In the genomic region with DNA sequence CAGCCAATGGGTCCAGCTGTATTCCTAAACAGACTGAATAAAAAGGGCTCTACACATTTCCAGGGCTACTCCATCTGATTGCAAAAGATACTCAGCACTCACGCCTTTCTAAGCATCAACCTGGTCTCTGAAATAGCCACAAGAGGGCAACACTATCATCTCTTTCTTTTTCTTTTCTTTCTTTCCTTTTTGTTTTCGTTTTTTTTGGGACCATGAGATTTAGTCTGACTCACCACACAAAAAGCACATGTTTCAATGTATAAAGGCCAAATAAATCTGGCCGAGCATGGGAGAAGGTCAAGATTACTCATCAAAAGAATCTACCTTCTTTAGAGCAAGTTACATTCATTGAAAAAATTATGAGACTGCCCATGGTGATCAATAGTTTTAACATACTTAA, we compare ENCODE assay signal across 10 cellular contexts.
DNase-seq lines count a peak whose midpoint lies in the region; ATAC-seq and TF ChIP-seq lines count a peak whose summit lies in the region.
"Had no signal": no experiment of that assay in that cellular context is flagged by ENCODE, and none has a peak within 500 bp of the region (broad histone marks: within the 10 kb centered on the region; RNA-seq: fewer than 3 reads in every experiment).

No MANE protein-coding gene starts in this region.

- intact Hi-C loops in PC-3 (cut with micrococcal nuclease) (loop anchor here (1.0 to 5.0 kb wide), 7 partner anchors 81 to 782 kb away; no protein-coding TSS in a partner anchor), testis (cut with DNase I; ENCODE audit: low total_unique reads) (no loop called here)

- no peak overlapping the region for H3K4me3 ChIP-seq in PC-3 (ENCODE audit: low read length)
- H3K4me3 ChIP-seq in fibroblast of villous mesenchyme (ENCODE audit: low read depth, low read length), result no peak overlapping the region
- no peak overlapping the region for H3K4me3 ChIP-seq in testis
- H3K4me3 ChIP-seq: BLaER1 had no signal

- no peaks in the 10 kb centered on the region for H3K79me2 ChIP-seq in PC-3 (ENCODE audit: low read length)

- peak; percentile 76 for TF ChIP-seq CTCF in PC-3 (conservative IDR thresholded peaks at IDR 0.05; ENCODE audit: low read depth, low read length)
- TF ChIP-seq CTCF in fibroblast of villous mesenchyme (IDR thresholded peaks at IDR 0.05; ENCODE audit: insufficient read depth, low read depth, low read length), result peak; percentile 71
- peak; percentile 24 to 44 (median 30) for TF ChIP-seq CTCF in testis (IDR thresholded peaks at IDR 0.05)

- H3K9me3 ChIP-seq in PC-3 (ENCODE audit: low read length) (no peaks in the 10 kb centered on the region), testis (no peaks in the 10 kb centered on the region)
- H3K9me3 ChIP-seq: BLaER1 had no signal

- peak overlapping the region; percentile 18 for H3K4me2 ChIP-seq in PC-3 (ENCODE audit: low read length)
- H3K4me2 ChIP-seq: BLaER1 had no signal

- H3K4me1 ChIP-seq in PC-3 (ENCODE audit: insufficient read depth, low read length) (peaks cover 21% of the 10 kb centered on the region; the same call in 1 of the 2 replicates), testis (no peaks in the 10 kb centered on the region)
- H3K4me1 ChIP-seq: BLaER1 had no signal

- no peaks in the 10 kb centered on the region for H3K9me2 ChIP-seq in PC-3 (replicated peaks; ENCODE audit: low read length)

- DNase-seq in NCI-H187 treated with DMSO at 0.1 percent for 48 hours (lab: John Stamatoyannopoulos, UW) (peak; percentile 62), NCI-H187 (lab: John Stamatoyannopoulos, UW) (no peak), PC-3 (peak; percentile 75), fibroblast of villous mesenchyme (ENCODE audit: low read depth) (peak; percentile 88), testis (no peak)
- no peak for DNase-seq in activated naive CD4-positive, alpha-beta T cell treated with Interleukin-2 at 50 U/mL for 16 hours

- no peak for TF ChIP-seq POLR2A in testis (IDR thresholded peaks at IDR 0.05)

- 26 to 29% methylated on average over 3 of the region's 3 CpGs for WGBS in testis, 2 donors

- H4K20me1 ChIP-seq in PC-3 (ENCODE audit: low read length), result no peaks in the 10 kb centered on the region
- H4K20me1 ChIP-seq: BLaER1 had no signal

- H3K36me3 ChIP-seq in PC-3 (ENCODE audit: low read depth, low read length) (no peaks in the 10 kb centered on the region), testis (ENCODE audit: low read depth, missing control alignments) (no peaks in the 10 kb centered on the region)
- H3K36me3 ChIP-seq: BLaER1 had no signal

- ATAC-seq in PC-3, result peak; percentile 76
- no peak for ATAC-seq in GM18502 (IDR thresholded peaks at IDR 0.05; ENCODE audit: poor library complexity, unreplicated experiment)
- ATAC-seq in HG02678 (IDR thresholded peaks at IDR 0.05; ENCODE audit: unreplicated experiment), result no peak
- ATAC-seq: naive thymus-derived CD4-positive, alpha-beta T cell had no signal

- H3K27me3 ChIP-seq in PC-3 (ENCODE audit: low read length) (no peaks in the 10 kb centered on the region), testis (no peaks in the 10 kb centered on the region)
- H3K27me3 ChIP-seq: BLaER1 had no signal

- H3K27ac ChIP-seq in PC-3 (ENCODE audit: low read length), result no peak overlapping the region
- H3K27ac ChIP-seq in testis, result no peak overlapping the region
- H3K27ac ChIP-seq: BLaER1 had no signal

- H2AFZ ChIP-seq in PC-3 (ENCODE audit: low read length), result no peak overlapping the region

- CTCF ChIA-PET in PC-3 (lab: Charles Lee), result no interaction called here

- no peaks in the 10 kb centered on the region for H3F3A ChIP-seq in PC-3 (ENCODE audit: low read length, unreplicated experiment)

- no TSS peak for BruUV-seq in PC-3 (replicated peaks; lab: Mats Ljungman, UMichigan)

- H3K9ac ChIP-seq in PC-3 (ENCODE audit: low read length), result no peak overlapping the region
- H3K9ac ChIP-seq: BLaER1 had no signal

- POLR2A ChIA-PET in PC-3 (lab: Charles Lee; ENCODE audit: unreplicated experiment), result no interaction called here

Comparison
In these comparisons a context has a peak if more than half of its experiments do, and no peak if none do; other contexts are left out.
1. DNase-seq: peak in NCI-H187 treated with DMSO at 0.1 percent for 48 hours (single experiment), PC-3 (single experiment) and fibroblast of villous mesenchyme (single experiment); none in NCI-H187 (0 of 2), testis (single experiment) and activated naive CD4-positive, alpha-beta T cell treated with Interleukin-2 at 50 U/mL for 16 hours (single experiment).
2. Peak in every context shown above with its lines, with median percentiles within 50 percentile points of each other: CTCF ChIP-seq.